ENCODE assay signal across 8 cellular contexts in genomic region chr19:39341122-39341719, GRCh38. TPM values are rescaled to one million over a fixed set of nuclear protein-coding genes. Genes with fewer than 3 reads are reported as not detected.
DNase-seq lines count a peak whose midpoint lies in the region; ATAC-seq, FAIRE-seq and TF ChIP-seq lines count a peak whose summit lies in the region.

No MANE protein-coding gene starts in this region.

- H3K27ac ChIP-seq in C4-2B (peak overlapping the region; percentile 77), HEK293 (ENCODE audit: extremely low read depth, low read depth, low read length) (peak overlapping the region; percentile 90), pancreas (peak overlapping the region; percentile 27 to 76 (median 64))

- CTCF ChIA-PET in HEK293 (lab: Yijun Ruan, JAX), result interaction anchor here (0.7 to 3.5 kb wide), 7 partner anchors 9 to 290 kb away, joined by 3 to 14 read pairs (median 4); partner anchors contain the start of gene SYCN
- CTCF ChIA-PET in activated CD4-positive, alpha-beta T cell treated with anti-CD3 and anti-CD28 coated beads, Interleukin-2, amount 10 ng/mL, durations not matched to agents 7 days and 5 days (lab: Charles Lee), result interaction anchor here (0.6 to 1.9 kb wide), 6 partner anchors 9 to 224 kb away, joined by 3 to 9 read pairs (median 6); partner anchors contain the start of genes MED29, PAF1 and ZFP36

- no peaks in the 10 kb centered on the region for H3K27me3 ChIP-seq in pancreas

- H3K36me3 ChIP-seq in HEK293 (ENCODE audit: control insufficient read depth in 2 of 2, insufficient read depth in 1 of 2, low read length in 2 of 2), result peaks cover 21 to 27% of the 10 kb centered on the region in 2 experiments
- H3K36me3 ChIP-seq in pancreas, result no peaks in the 10 kb centered on the region

- POLR2A ChIA-PET in HEK293 (lab: Yijun Ruan, JAX), result interaction anchor here (0.6 to 1.9 kb wide), 10 partner anchors 10 to 664 kb away, joined by 3 to 26 read pairs (median 5); partner anchors contain the start of genes MED29, PAF1 and RPS16
- POLR2A ChIA-PET in activated CD4-positive, alpha-beta T cell treated with anti-CD3 and anti-CD28 coated beads, Interleukin-2, amount 10 ng/mL, durations not matched to agents 7 days and 5 days (lab: Charles Lee), result no interaction called here

- ATAC-seq in pancreas (peak; percentile 3 to 22 (median 10)), GM18520 (IDR thresholded peaks at IDR 0.05; ENCODE audit: unreplicated experiment) (no peak)

- peaks cover 21% of the 10 kb centered on the region for H3K36me3 Mint-ChIP-seq in activated CD4-positive, alpha-beta T cell treated with anti-CD3 and anti-CD28 coated beads, Interleukin-2, amount 10 ng/mL, durations not matched to agents 7 days and 5 days (ENCODE audit: low read depth)
- peaks cover 5% of the 10 kb centered on the region for H3K36me3 Mint-ChIP-seq in glutamatergic neuron (ENCODE audit: unreplicated experiment)

- no peaks in the 10 kb centered on the region for H3K27me3 Mint-ChIP-seq in activated CD4-positive, alpha-beta T cell treated with anti-CD3 and anti-CD28 coated beads, Interleukin-2, amount 10 ng/mL, durations not matched to agents 7 days and 5 days
- H3K27me3 Mint-ChIP-seq in glutamatergic neuron (ENCODE audit: unreplicated experiment), result peaks cover 9% of the 10 kb centered on the region

- H3K4me3 Mint-ChIP-seq in activated CD4-positive, alpha-beta T cell treated with anti-CD3 and anti-CD28 coated beads, Interleukin-2, amount 10 ng/mL, durations not matched to agents 7 days and 5 days, result peak overlapping the region; percentile 89
- peak overlapping the region; percentile 92 for H3K4me3 Mint-ChIP-seq in glutamatergic neuron (ENCODE audit: unreplicated experiment)

- H3K4me3 ChIP-seq in HEK293 (ENCODE audit: low read depth, low read length), result peak overlapping the region; percentile 52
- peak overlapping the region; percentile 45 to 80 (median 52) for H3K4me3 ChIP-seq in pancreas

- intact Hi-C loops in pancreas (cut with DNase I), result no loop called here

- FAIRE-seq in pancreas (lab: Jason Lieb, UNC), result no peak

- peak overlapping the region; percentile 94 for H3K27ac Mint-ChIP-seq in activated CD4-positive, alpha-beta T cell treated with anti-CD3 and anti-CD28 coated beads, Interleukin-2, amount 10 ng/mL, durations not matched to agents 7 days and 5 days
- peak overlapping the region; percentile 77 for H3K27ac Mint-ChIP-seq in glutamatergic neuron (ENCODE audit: unreplicated experiment)

- peak; percentile 26 for DNase-seq in activated CD4-positive, alpha-beta T cell treated with anti-CD3 and anti-CD28 coated beads, Interleukin-2, amount 10 ng/mL, durations not matched to agents 7 days and 5 days
- peak; percentile 27 for DNase-seq in glutamatergic neuron
- peak in 3 of 6 donors; percentile 25 to 49 (median 46) for DNase-seq in pancreas
- DNase-seq in GF-D8 (lab: John Stamatoyannopoulos, UW), result no peak
- DNase-seq in NCI-H2029 treated with DMSO at 0.1 percent for 48 hours (lab: John Stamatoyannopoulos, UW), result no peak

- H3K4me1 ChIP-seq in HEK293 (ENCODE audit: control insufficient read depth, insufficient read depth, low read length), result peaks cover 33% of the 10 kb centered on the region
- peaks cover 0 to 12% (median 3%) of the 10 kb centered on the region in 3 donors for H3K4me1 ChIP-seq in pancreas

- H3K9me3 ChIP-seq in HEK293 (ENCODE audit: control insufficient read depth, insufficient read depth, low read depth, low read length), result no peaks in the 10 kb centered on the region
- H3K9me3 ChIP-seq in pancreas, result no peaks in the 10 kb centered on the region

- 2 to 3% methylated on average over 17 of the region's 17 CpGs for WGBS in pancreas, 2 donors

- no peaks in the 10 kb centered on the region for H3K9me3 Mint-ChIP-seq in activated CD4-positive, alpha-beta T cell treated with anti-CD3 and anti-CD28 coated beads, Interleukin-2, amount 10 ng/mL, durations not matched to agents 7 days and 5 days
- peaks cover 4% of the 10 kb centered on the region for H3K9me3 Mint-ChIP-seq in glutamatergic neuron (ENCODE audit: unreplicated experiment)

- peaks cover 72% of the 10 kb centered on the region for H3K4me1 Mint-ChIP-seq in activated CD4-positive, alpha-beta T cell treated with anti-CD3 and anti-CD28 coated beads, Interleukin-2, amount 10 ng/mL, durations not matched to agents 7 days and 5 days
- H3K4me1 Mint-ChIP-seq in glutamatergic neuron (ENCODE audit: low read depth, unreplicated experiment), result peaks cover 11% of the 10 kb centered on the region

- TF ChIP-seq CTCF in C4-2B (conservative IDR thresholded peaks at IDR 0.05) (no peak), HEK293 (tag by site-specific recombination; IDR thresholded peaks at IDR 0.05) (no peak), glutamatergic neuron (IDR thresholded peaks at IDR 0.05; ENCODE audit: partially characterized antibody, unreplicated experiment) (no peak), pancreas (IDR thresholded peaks at IDR 0.05) (no peak)

TF ChIP-seq in HEK293, 187 proteins besides CTCF, POLR2A, EP300 and RAD21 (continues in another document):
- TF ChIP-seq ZNF112 (tag by site-specific recombination; IDR thresholded peaks at IDR 0.05) (no peak), AEBP2 (tag by site-specific recombination; IDR thresholded peaks at IDR 0.05; ENCODE audit: borderline replicate concordance) (no peak), ZNF362 (tag by site-specific recombination; IDR thresholded peaks at IDR 0.05) (no peak), ZNF37A (tag by site-specific recombination; IDR thresholded peaks at IDR 0.05) (no peak), GLIS1 (tag by site-specific recombination; IDR thresholded peaks at IDR 0.05) (peak; percentile 2; the same call in 1 of the 2 replicates), ZBTB7A (tag by site-specific recombination; IDR thresholded peaks at IDR 0.05; ENCODE audit: low read depth) (0 out of 2 replicates have a peak, but pooled peaks have one; percentile 30), WT1 (tag by site-specific recombination; IDR thresholded peaks at IDR 0.05) (peak; percentile 83), ZSCAN5A (tag by site-specific recombination; IDR thresholded peaks at IDR 0.05) (no peak)

RNA-seq across cellular contexts. Expression of gene SAMD4B, which starts 1.0 kb away (rescaled TPM):
- 10 to 100 TPM; 40.2 to 45.6 TPM for total RNA-seq in activated CD4-positive, alpha-beta T cell treated with anti-CD3 and anti-CD28 coated beads, Interleukin-2, amount 10 ng/mL, durations not matched to agents 7 days and 5 days
- 119 TPM for total RNA-seq in glutamatergic neuron (ENCODE audit: unreplicated experiment)
- 10 to 100 TPM; 24.1 to 46.4 (median 30.8) TPM for total RNA-seq in pancreas
- 100 to 1,000 TPM; 103 to 106 TPM for polyA plus RNA-seq in pancreas

RNA-seq across cellular contexts. Expression of gene GMFG, which starts 5.4 kb away (rescaled TPM):
- total RNA-seq in activated CD4-positive, alpha-beta T cell treated with anti-CD3 and anti-CD28 coated beads, Interleukin-2, amount 10 ng/mL, durations not matched to agents 7 days and 5 days, result 100 to 1,000 TPM; 577 to 668 TPM
- total RNA-seq in glutamatergic neuron (ENCODE audit: unreplicated experiment), result 1.2 TPM
- 10 to 100 TPM in 2 of 6 donors, 1 to 10 TPM in 4; 1.7 to 17.3 (median 5.9) TPM for total RNA-seq in pancreas
- polyA plus RNA-seq in pancreas, result 10 to 100 TPM; 16.1 to 17.3 TPM

RNA-seq across cellular contexts. Expression of gene LRFN1, which starts 20.6 kb away (rescaled TPM):
- 1 to 10 TPM; 6.4 to 6.5 TPM for total RNA-seq in activated CD4-positive, alpha-beta T cell treated with anti-CD3 and anti-CD28 coated beads, Interleukin-2, amount 10 ng/mL, durations not matched to agents 7 days and 5 days
- total RNA-seq in glutamatergic neuron (ENCODE audit: unreplicated experiment), result 56.3 TPM
- total RNA-seq in pancreas, result 1 to 10 TPM; 1.7 to 2.3 (median 2.2) TPM
- 1 to 10 TPM in 1 of 2 donors, under 1 TPM in 1; 0.77 to 1.6 TPM for polyA plus RNA-seq in pancreas

RNA-seq across cellular contexts. Expression of gene IFNL1, which starts 45.0 kb away (rescaled TPM):
- not detected for total RNA-seq in activated CD4-positive, alpha-beta T cell treated with anti-CD3 and anti-CD28 coated beads, Interleukin-2, amount 10 ng/mL, durations not matched to agents 7 days and 5 days
- total RNA-seq in glutamatergic neuron (ENCODE audit: unreplicated experiment) (not detected), pancreas (not detected)
- not detected for polyA plus RNA-seq in pancreas

RNA-seq across cellular contexts. Expression of gene PAF1, which starts 49.7 kb away (rescaled TPM):
- 10 to 100 TPM; 43.8 to 44.5 TPM for total RNA-seq in activated CD4-positive, alpha-beta T cell treated with anti-CD3 and anti-CD28 coated beads, Interleukin-2, amount 10 ng/mL, durations not matched to agents 7 days and 5 days
- total RNA-seq in glutamatergic neuron (ENCODE audit: unreplicated experiment) (36.2 TPM), pancreas (10 to 100 TPM; 11.3 to 17.7 (median 14.6) TPM)
- polyA plus RNA-seq in pancreas, result 10 to 100 TPM; 28.1 to 41.1 TPM

Comparison
In these comparisons a context has a peak if more than half of its experiments do, and no peak if none do; other contexts are left out.
1. DNase-seq: peak in activated CD4-positive, alpha-beta T cell treated with anti-CD3 and anti-CD28 coated beads, Interleukin-2, amount 10 ng/mL, durations not matched to agents 7 days and 5 days (single experiment) and glutamatergic neuron (single experiment); none in GF-D8 (single experiment) and NCI-H2029 treated with DMSO at 0.1 percent for 48 hours (single experiment).
2. RNA of gene GMFG, which starts 5.4 kb away (total RNA-seq): 577 to 668 TPM in activated CD4-positive, alpha-beta T cell treated with anti-CD3 and anti-CD28 coated beads, Interleukin-2, amount 10 ng/mL, durations not matched to agents 7 days and 5 days; 1.7 to 17.3 TPM in pancreas and 1.2 TPM in glutamatergic neuron (single experiment); every median in the first group is over 10 times any median in the second.
3. Peak in every context shown above with its lines, with median percentiles within 50 percentile points of each other: H3K27ac ChIP-seq.